ENCODE assay signal across 1 cellular context in the genomic region with DNA sequence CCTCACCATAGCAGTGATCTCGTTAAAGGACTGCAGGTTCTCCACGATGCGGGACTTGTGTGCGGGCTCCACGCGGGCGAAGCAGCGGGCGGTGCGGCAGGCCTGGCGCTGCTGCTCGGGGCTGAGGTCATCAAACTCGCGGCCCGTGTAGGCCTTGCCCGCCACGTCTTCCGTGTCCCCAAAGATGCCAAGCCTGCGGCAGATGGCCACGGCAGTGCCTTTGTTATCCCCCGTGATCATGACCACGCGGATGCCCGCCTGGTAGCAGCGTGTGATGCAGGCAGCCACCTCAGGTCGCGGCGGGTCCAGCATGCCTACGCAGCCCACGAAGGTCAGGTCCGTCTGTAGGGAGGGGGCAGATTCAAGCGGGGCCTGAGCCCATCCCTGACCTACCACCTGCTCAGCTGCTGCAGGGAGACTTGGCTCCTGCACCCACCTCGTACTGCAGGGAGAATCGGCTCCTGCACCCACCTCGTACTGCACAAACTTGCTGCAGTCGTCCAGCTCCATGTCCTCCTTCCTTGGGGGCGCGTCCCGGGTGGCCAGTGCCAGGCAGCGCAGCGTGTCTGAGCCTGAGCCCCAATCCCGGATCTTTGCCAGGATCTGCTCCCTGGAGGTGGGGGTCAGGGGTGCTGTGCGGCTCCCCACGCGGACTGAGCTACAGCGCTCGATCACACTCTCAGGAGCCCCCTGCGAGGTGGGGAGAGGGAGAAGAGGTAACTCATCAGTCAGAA.
TF ChIP-seq lines count a peak whose summit lies in the region.

No MANE protein-coding gene starts in this region.

TF ChIP-seq in WTC11, 78 proteins besides CTCF, POLR2A, EP300 and RAD21 (continued from another document):
- TF ChIP-seq, protein P1, sequence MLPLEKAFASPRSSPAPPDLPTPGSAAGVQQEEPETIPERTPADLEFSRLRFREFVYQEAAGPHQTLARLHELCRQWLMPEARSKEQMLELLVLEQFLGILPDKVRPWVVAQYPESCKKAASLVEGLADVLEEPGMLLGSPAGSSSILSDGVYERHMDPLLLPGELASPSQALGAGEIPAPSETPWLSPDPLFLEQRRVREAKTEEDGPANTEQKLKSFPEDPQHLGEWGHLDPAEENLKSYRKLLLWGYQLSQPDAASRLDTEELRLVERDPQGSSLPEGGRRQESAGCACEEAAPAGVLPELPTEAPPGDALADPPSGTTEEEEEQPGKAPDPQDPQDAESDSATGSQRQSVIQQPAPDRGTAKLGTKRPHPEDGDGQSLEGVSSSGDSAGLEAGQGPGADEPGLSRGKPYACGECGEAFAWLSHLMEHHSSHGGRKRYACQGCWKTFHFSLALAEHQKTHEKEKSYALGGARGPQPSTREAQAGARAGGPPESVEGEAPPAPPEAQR (CRISPR knock-in tag; IDR thresholded peaks at IDR 0.05), result no peak
- no peak for TF ChIP-seq ESRRA (CRISPR knock-in tag; IDR thresholded peaks at IDR 0.05; ENCODE audit: borderline replicate concordance)
